ENCODE assay signal across 30 cellular contexts in genomic region chr10:108615576-108616320, GRCh38.
"Had no signal": no experiment of that assay in that cellular context is flagged by ENCODE, and none has a peak within 500 bp of the region (broad histone marks: within the 10 kb centered on the region; RNA-seq: fewer than 3 reads in every experiment).

No MANE protein-coding gene starts in this region.

- H3K36me3 ChIP-seq: heart right ventricle, left lung, lower lobe of right lung, neutrophil, right atrium auricular region, right lobe of liver, stomach, suprapubic skin, thoracic aorta, tibial artery, upper lobe of right lung had no signal

- H3K27ac Mint-ChIP-seq: immature natural killer cell; naive thymus-derived CD8-positive, alpha-beta T cell; nephron; stimulated activated naive B cell treated with anti-CD40 and anti-IgM and Interleukin-4, amounts not matched to agents 10 μg/mL and 1 μg/mL and 100 μg/mL, for 72 hours had no signal

- ATAC-seq: heart right ventricle; left colon; left lung; lower lobe of right lung; naive thymus-derived CD8-positive, alpha-beta T cell; psoas muscle; right lobe of liver; stimulated activated naive B cell treated with anti-CD40 and anti-IgM and Interleukin-4, amounts not matched to agents 10 μg/mL and 1 μg/mL and 100 μg/mL, for 72 hours; stimulated activated naive CD8-positive, alpha-beta T cell treated with anti-CD3 and anti-CD28 coated beads, Interleukin-15, Interleukin-2, amounts not matched to agents 100 U/mL and 50 U/mL, for 24 hours; upper lobe of right lung had no signal

- DNase-seq: heart right ventricle; hippocampal formation; immature natural killer cell; kidney; left colon; left lung; lower lobe of right lung; mammary epithelial cell; mesenchymal stem cell; naive thymus-derived CD8-positive, alpha-beta T cell; occipital lobe; psoas muscle; right lobe of liver; stimulated activated CD4-positive, alpha-beta T cell treated with anti-CD3 and anti-CD28 coated beads, Interleukin-12 subunit alpha, Interleukin-12 subunit beta, amount 100 ng/mL, for 4 hours; stimulated activated CD4-positive, alpha-beta T cell treated with anti-CD3 and anti-CD28 coated beads, Interleukin-15, amount 100 ng/mL, for 24 hours; stimulated activated CD4-positive, alpha-beta T cell treated with anti-CD3 and anti-CD28 coated beads, Interleukin-2, amount 100 ng/mL, for 24 hours; stimulated activated CD4-positive, alpha-beta T cell treated with anti-CD3 and anti-CD28 coated beads, Interleukin-4, amount 100 ng/mL, for 1 hour; stimulated activated naive B cell treated with anti-CD40 and anti-IgM and Interleukin-4, amounts not matched to agents 10 μg/mL and 1 μg/mL and 100 μg/mL, for 72 hours; stimulated activated naive CD8-positive, alpha-beta T cell treated with anti-CD3 and anti-CD28 coated beads, Interleukin-15, Interleukin-2, amounts not matched to agents 100 U/mL and 50 U/mL, for 24 hours; stomach; tibial artery; trophoblast cell; upper lobe of right lung had no signal

- H3K4me1 Mint-ChIP-seq: immature natural killer cell; naive thymus-derived CD8-positive, alpha-beta T cell; nephron; neural crest cell; stimulated activated naive B cell treated with anti-CD40 and anti-IgM and Interleukin-4, amounts not matched to agents 10 μg/mL and 1 μg/mL and 100 μg/mL, for 72 hours had no signal

- H3K27ac ChIP-seq: heart right ventricle, left lung, lower lobe of right lung, neutrophil, parathyroid adenoma, psoas muscle, right atrium auricular region, right lobe of liver, stomach, suprapubic skin, thoracic aorta, tibial artery, upper lobe of right lung had no signal

- H2AFZ ChIP-seq: parathyroid adenoma had no signal

- H3K9me3 ChIP-seq: heart right ventricle, left lung, lower lobe of right lung, neutrophil, psoas muscle, right atrium auricular region, right lobe of liver, stomach, suprapubic skin, thoracic aorta, tibial artery, upper lobe of right lung had no signal

- H3K36me3 Mint-ChIP-seq: immature natural killer cell; naive thymus-derived CD8-positive, alpha-beta T cell; stimulated activated naive B cell treated with anti-CD40 and anti-IgM and Interleukin-4, amounts not matched to agents 10 μg/mL and 1 μg/mL and 100 μg/mL, for 72 hours had no signal

- H3K4me1 ChIP-seq: heart right ventricle, left lung, lower lobe of right lung, parathyroid adenoma, psoas muscle, right atrium auricular region, right lobe of liver, stomach, suprapubic skin, tibial artery, upper lobe of right lung had no signal

- H3K4me3 Mint-ChIP-seq: immature natural killer cell; naive thymus-derived CD8-positive, alpha-beta T cell; nephron; neural crest cell; stimulated activated naive B cell treated with anti-CD40 and anti-IgM and Interleukin-4, amounts not matched to agents 10 μg/mL and 1 μg/mL and 100 μg/mL, for 72 hours had no signal

- H3K79me2 ChIP-seq: parathyroid adenoma had no signal

- H3K27me3 ChIP-seq: heart right ventricle, left lung, neutrophil, right atrium auricular region, right lobe of liver, stomach, suprapubic skin, tibial artery, upper lobe of right lung had no signal

- H3K27me3 Mint-ChIP-seq: naive thymus-derived CD8-positive, alpha-beta T cell; stimulated activated naive B cell treated with anti-CD40 and anti-IgM and Interleukin-4, amounts not matched to agents 10 μg/mL and 1 μg/mL and 100 μg/mL, for 72 hours had no signal

- H3K4me3 ChIP-seq: heart right ventricle, left lung, lower lobe of right lung, psoas muscle, right atrium auricular region, right lobe of liver, stomach, suprapubic skin, thoracic aorta, tibial artery, upper lobe of right lung had no signal

- H3K9me3 Mint-ChIP-seq: nephron; neural crest cell; stimulated activated naive B cell treated with anti-CD40 and anti-IgM and Interleukin-4, amounts not matched to agents 10 μg/mL and 1 μg/mL and 100 μg/mL, for 72 hours had no signal

- H3K9ac ChIP-seq: parathyroid adenoma had no signal
